8 cellular contexts compared by ENCODE assay signal in the genomic region with DNA sequence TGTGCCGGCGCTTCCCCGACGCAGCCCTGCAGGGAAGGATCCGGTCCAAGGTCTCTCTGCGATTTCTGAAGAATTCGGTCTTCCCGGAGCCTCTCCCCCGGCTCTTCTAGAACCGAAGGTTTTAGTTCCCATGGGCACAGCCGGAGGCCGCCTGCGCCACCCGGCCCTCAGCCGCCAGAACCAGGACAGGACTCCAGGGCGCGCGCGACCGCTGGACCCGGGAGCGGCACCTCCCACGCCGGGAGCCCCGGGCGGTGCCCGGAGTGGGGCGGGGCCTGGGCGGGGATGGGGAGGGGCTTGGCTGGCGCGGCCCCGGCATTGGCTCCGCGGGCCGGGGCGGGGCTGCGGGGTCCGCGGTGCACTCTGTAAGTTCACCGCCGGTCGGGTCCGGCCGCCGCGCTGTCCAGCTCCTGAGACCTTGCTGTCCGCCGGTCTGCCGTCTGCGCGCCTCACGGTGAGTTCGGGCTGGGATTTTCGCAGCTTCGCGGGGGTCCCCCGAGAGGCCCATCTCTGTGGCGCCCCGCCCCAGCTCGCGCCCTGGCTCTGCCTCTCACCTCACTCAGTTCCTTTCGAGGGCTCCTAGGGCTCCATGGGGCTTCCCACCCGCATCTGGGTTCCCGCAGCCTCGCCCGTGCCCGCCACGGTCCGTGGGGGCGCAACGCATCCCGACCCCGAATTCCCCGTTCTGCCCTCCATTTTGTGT. TPM values are rescaled to one million over a fixed set of nuclear protein-coding genes. Genes with fewer than 3 reads are reported as not detected.
DNase-seq lines count a peak whose midpoint lies in the region; ATAC-seq lines count a peak whose summit lies in the region.

A gene with protein sequence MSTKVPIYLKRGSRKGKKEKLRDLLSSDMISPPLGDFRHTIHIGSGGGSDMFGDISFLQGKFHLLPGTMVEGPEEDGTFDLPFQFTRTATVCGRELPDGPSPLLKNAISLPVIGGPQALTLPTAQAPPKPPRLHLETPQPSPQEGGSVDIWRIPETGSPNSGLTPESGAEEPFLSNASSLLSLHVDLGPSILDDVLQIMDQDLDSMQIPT (plus strand): TSS at position 366 of the 703 bp plus-strand sequence. CDS start 6,033 bp downstream, outside the sequence.

- H3K9me3 ChIP-seq in HUES6 (ENCODE audit: control insufficient read depth, insufficient read depth, low read depth, low read length) (no peaks in the 10 kb centered on the region), SJSA1 (replicated peaks) (no peaks in the 10 kb centered on the region)

- no peak within 1 kb of the TSS for H3K27ac Mint-ChIP-seq in activated naive CD4-positive, alpha-beta T cell treated with anti-CD3 and anti-CD28 coated beads, Interleukin-2, amount 10 ng/mL, durations not matched to agents 7 days and 5 days

- H3K27me3 Mint-ChIP-seq in activated naive CD4-positive, alpha-beta T cell treated with anti-CD3 and anti-CD28 coated beads, Interleukin-2, amount 10 ng/mL, durations not matched to agents 7 days and 5 days, result peaks cover 42% of the 10 kb centered on the region

- DNase-seq in CMK (ENCODE audit: low read depth), result peak; percentile 59
- DNase-seq in SJSA1 (ENCODE audit: low read depth in 1 of 2, low spot score in 2 of 2), result peak; percentile 95 to 96
- peak; percentile 84 for DNase-seq in activated naive CD4-positive, alpha-beta T cell treated with anti-CD3 and anti-CD28 coated beads, Interleukin-2, amount 10 ng/mL, durations not matched to agents 7 days and 5 days
- DNase-seq in globus pallidus (ENCODE audit: low spot score), result peak; percentile 91
- DNase-seq in nucleus accumbens (lab: John Stamatoyannopoulos, UW), result peak in 53 of 56 donors; percentile 51 to 94 (median 85)
- peak in 48 of 49 donors; percentile 46 to 95 (median 87) for DNase-seq in substantia nigra (lab: John Stamatoyannopoulos, UW)

- H3K4me3 ChIP-seq in HUES6 (ENCODE audit: low read depth, low read length) (peak within 1 kb of the TSS; percentile 92), SJSA1 (peak within 1 kb of the TSS; percentile 77)

- peaks cover 28% of the 10 kb centered on the region for H3K4me1 ChIP-seq in HUES6 (ENCODE audit: control insufficient read depth, insufficient read depth, low read length)
- H3K4me1 ChIP-seq in SJSA1 (replicated peaks), result peaks cover 43% of the 10 kb centered on the region

- peak; percentile 30 for ATAC-seq in GM19468 (IDR thresholded peaks at IDR 0.05; ENCODE audit: extremely low read depth, unreplicated experiment)

- H3K36me3 ChIP-seq in HUES6 (ENCODE audit: control insufficient read depth, insufficient read depth, low read length) (no peaks in the 10 kb centered on the region), SJSA1 (peaks cover 14% of the 10 kb centered on the region)

- H3K9ac ChIP-seq in HUES6 (ENCODE audit: low read length), result peak within 1 kb of the TSS; percentile 63

- CTCF ChIA-PET in activated naive CD4-positive, alpha-beta T cell treated with anti-CD3 and anti-CD28 coated beads, Interleukin-2, amount 10 ng/mL, durations not matched to agents 7 days and 5 days (lab: Charles Lee), result interaction anchor here (0.7 to 11.0 kb wide), 22 partner anchors 9 to 528 kb away, joined by 3 to 125 read pairs (median 4); a partner anchor contains a TSS

- no peaks in the 10 kb centered on the region for H3K9me3 Mint-ChIP-seq in activated naive CD4-positive, alpha-beta T cell treated with anti-CD3 and anti-CD28 coated beads, Interleukin-2, amount 10 ng/mL, durations not matched to agents 7 days and 5 days

- no peaks in the 10 kb centered on the region for H3K36me3 Mint-ChIP-seq in activated naive CD4-positive, alpha-beta T cell treated with anti-CD3 and anti-CD28 coated beads, Interleukin-2, amount 10 ng/mL, durations not matched to agents 7 days and 5 days

- H3K4me3 Mint-ChIP-seq in activated naive CD4-positive, alpha-beta T cell treated with anti-CD3 and anti-CD28 coated beads, Interleukin-2, amount 10 ng/mL, durations not matched to agents 7 days and 5 days, result peak within 1 kb of the TSS; percentile 70

- H3K4me1 Mint-ChIP-seq in activated naive CD4-positive, alpha-beta T cell treated with anti-CD3 and anti-CD28 coated beads, Interleukin-2, amount 10 ng/mL, durations not matched to agents 7 days and 5 days, result peaks cover 7% of the 10 kb centered on the region

- H3K27me3 ChIP-seq in HUES6 (ENCODE audit: control insufficient read depth, insufficient read depth, low read length) (peaks cover 26% of the 10 kb centered on the region), SJSA1 (replicated peaks) (no peaks in the 10 kb centered on the region)

- H3K27ac ChIP-seq in HUES6 (ENCODE audit: low read depth, low read length) (peak within 1 kb of the TSS; percentile 61; the same call in 1 of the 2 replicates), SJSA1 (peak within 1 kb of the TSS; percentile 3), substantia nigra (ENCODE audit: low read depth, low read length, poor library complexity, severe bottlenecking) (peak within 1 kb of the TSS; percentile 96)

RNA-seq across cellular contexts. Expression of the gene that starts here (rescaled TPM):
- total RNA-seq in SJSA1 (2014; rRNA removed; shearing (Covaris generic)), result 10.5 and 16.6 TPM in 2 replicates

Comparison
In these comparisons a context has a peak if more than half of its experiments do, and no peak if none do; other contexts are left out.
1. Peak in every context shown above with its lines: DNase-seq, ATAC-seq, H3K4me3 ChIP-seq and H3K27ac ChIP-seq.
2. H3K27ac ChIP-seq: peak in every context shown above with its lines; median percentile 96 in substantia nigra; 61 in HUES6; 3 in SJSA1.